20 cellular contexts compared by ENCODE assay signal in genomic region chr2:168478206-168478605, GRCh38.
"Had no signal": no experiment of that assay in that cellular context is flagged by ENCODE, and none has a peak within 500 bp of the region (broad histone marks: within the 10 kb centered on the region; RNA-seq: fewer than 3 reads in every experiment).

No MANE protein-coding gene starts in this region.

- FAIRE-seq: colon, endothelial cell of umbilical vein had no signal

- H3K9me3 Mint-ChIP-seq: activated CD8-positive, alpha-beta T cell treated with anti-CD3 and anti-CD28 coated beads for 36 hours; activated T-cell treated with anti-CD3 and anti-CD28 coated beads, Interleukin-2, amount 50 U/mL, for 72 hours; natural killer cell treated with Interleukin-12 subunit alpha and Interleukin-12 subunit beta and Interleukin-15 and Interleukin-18, amount 100 ng/mL, for 72 hours; stimulated activated naive CD8-positive, alpha-beta T cell treated with anti-CD3 and anti-CD28 coated beads, Interleukin-15, Interleukin-2, amounts not matched to agents 100 ng/mL and 50 ng/mL, for 24 hours had no signal

- H3K27ac Mint-ChIP-seq: activated CD8-positive, alpha-beta T cell treated with anti-CD3 and anti-CD28 coated beads for 36 hours; activated naive CD8-positive, alpha-beta T cell treated with anti-CD3 and anti-CD28 coated beads, Interleukin-2, amount 10 ng/mL, durations not matched to agents 7 days and 5 days; activated T-cell treated with anti-CD3 and anti-CD28 coated beads, Interleukin-2, amount 50 U/mL, for 72 hours; natural killer cell treated with Interleukin-12 subunit alpha and Interleukin-12 subunit beta and Interleukin-15 and Interleukin-18, amount 100 ng/mL, for 72 hours; progenitor cell of endocrine pancreas; stimulated activated naive CD8-positive, alpha-beta T cell treated with anti-CD3 and anti-CD28 coated beads, Interleukin-15, Interleukin-2, amounts not matched to agents 100 ng/mL and 50 ng/mL, for 24 hours had no signal

- H3K4me3 ChIP-seq: ascending aorta, sigmoid colon, testis had no signal

- H3K27ac ChIP-seq: ascending aorta, sigmoid colon, testis had no signal

- H3K36me3 ChIP-seq: ascending aorta, sigmoid colon had no signal

- DNase-seq: activated CD8-positive, alpha-beta memory T cell treated with anti-CD3 and anti-CD28 coated beads, Interleukin-2, amount 50 U/mL, for 4 hours; activated CD8-positive, alpha-beta T cell treated with anti-CD3 and anti-CD28 coated beads for 36 hours; activated gamma-delta T cell treated with Interleukin-2 at 50 U/mL for 16 hours; activated naive CD8-positive, alpha-beta T cell treated with anti-CD3 and anti-CD28 coated beads, Interleukin-2, amount 10 ng/mL, durations not matched to agents 7 days and 5 days; activated T-cell treated with anti-CD3 and anti-CD28 coated beads, Interleukin-2, amount 50 U/mL, for 72 hours; foreskin melanocyte; kidney glomerular epithelial cell; occipital lobe; sigmoid colon; stimulated activated CD4-positive, alpha-beta T cell treated with anti-CD3 and anti-CD28 coated beads, Interleukin-12 subunit alpha, Interleukin-12 subunit beta, amount 100 ng/mL, for 4 hours; stimulated activated CD4-positive, alpha-beta T cell treated with anti-CD3 and anti-CD28 coated beads, Interleukin-4, amount 100 ng/mL, for 1 hour; stimulated activated CD8-positive, alpha-beta memory T cell treated with anti-CD3 and anti-CD28 coated beads, Interleukin-4, amount 100 ng/mL, for 48 hours; T-helper 9 cell; testis had no signal

- ATAC-seq: activated CD8-positive, alpha-beta T cell treated with anti-CD3 and anti-CD28 coated beads for 36 hours; activated T-cell treated with anti-CD3 and anti-CD28 coated beads, Interleukin-2, amount 50 U/mL, for 72 hours; natural killer cell treated with Interleukin-12 subunit alpha and Interleukin-12 subunit beta and Interleukin-15 and Interleukin-18, amount 100 ng/mL, for 72 hours had no signal

- H3K27me3 Mint-ChIP-seq: activated CD8-positive, alpha-beta T cell treated with anti-CD3 and anti-CD28 coated beads for 36 hours; activated naive CD8-positive, alpha-beta T cell treated with anti-CD3 and anti-CD28 coated beads, Interleukin-2, amount 10 ng/mL, durations not matched to agents 7 days and 5 days; natural killer cell treated with Interleukin-12 subunit alpha and Interleukin-12 subunit beta and Interleukin-15 and Interleukin-18, amount 100 ng/mL, for 72 hours; progenitor cell of endocrine pancreas; stimulated activated naive CD8-positive, alpha-beta T cell treated with anti-CD3 and anti-CD28 coated beads, Interleukin-15, Interleukin-2, amounts not matched to agents 100 ng/mL and 50 ng/mL, for 24 hours had no signal

- H3K4me1 ChIP-seq: ascending aorta had no signal

- H3K27me3 ChIP-seq: ascending aorta, sigmoid colon, testis had no signal

- H3K9me3 ChIP-seq: ascending aorta, sigmoid colon, testis had no signal

- H3K4me3 Mint-ChIP-seq: activated CD8-positive, alpha-beta T cell treated with anti-CD3 and anti-CD28 coated beads for 36 hours; activated naive CD8-positive, alpha-beta T cell treated with anti-CD3 and anti-CD28 coated beads, Interleukin-2, amount 10 ng/mL, durations not matched to agents 7 days and 5 days; activated T-cell treated with anti-CD3 and anti-CD28 coated beads, Interleukin-2, amount 50 U/mL, for 72 hours; natural killer cell treated with Interleukin-12 subunit alpha and Interleukin-12 subunit beta and Interleukin-15 and Interleukin-18, amount 100 ng/mL, for 72 hours; stimulated activated naive CD8-positive, alpha-beta T cell treated with anti-CD3 and anti-CD28 coated beads, Interleukin-15, Interleukin-2, amounts not matched to agents 100 ng/mL and 50 ng/mL, for 24 hours had no signal

- H3K36me3 Mint-ChIP-seq: natural killer cell treated with Interleukin-12 subunit alpha and Interleukin-12 subunit beta and Interleukin-15 and Interleukin-18, amount 100 ng/mL, for 72 hours had no signal
